Comparison of ENCODE assay signal across 8 cellular contexts in the genomic region with DNA sequence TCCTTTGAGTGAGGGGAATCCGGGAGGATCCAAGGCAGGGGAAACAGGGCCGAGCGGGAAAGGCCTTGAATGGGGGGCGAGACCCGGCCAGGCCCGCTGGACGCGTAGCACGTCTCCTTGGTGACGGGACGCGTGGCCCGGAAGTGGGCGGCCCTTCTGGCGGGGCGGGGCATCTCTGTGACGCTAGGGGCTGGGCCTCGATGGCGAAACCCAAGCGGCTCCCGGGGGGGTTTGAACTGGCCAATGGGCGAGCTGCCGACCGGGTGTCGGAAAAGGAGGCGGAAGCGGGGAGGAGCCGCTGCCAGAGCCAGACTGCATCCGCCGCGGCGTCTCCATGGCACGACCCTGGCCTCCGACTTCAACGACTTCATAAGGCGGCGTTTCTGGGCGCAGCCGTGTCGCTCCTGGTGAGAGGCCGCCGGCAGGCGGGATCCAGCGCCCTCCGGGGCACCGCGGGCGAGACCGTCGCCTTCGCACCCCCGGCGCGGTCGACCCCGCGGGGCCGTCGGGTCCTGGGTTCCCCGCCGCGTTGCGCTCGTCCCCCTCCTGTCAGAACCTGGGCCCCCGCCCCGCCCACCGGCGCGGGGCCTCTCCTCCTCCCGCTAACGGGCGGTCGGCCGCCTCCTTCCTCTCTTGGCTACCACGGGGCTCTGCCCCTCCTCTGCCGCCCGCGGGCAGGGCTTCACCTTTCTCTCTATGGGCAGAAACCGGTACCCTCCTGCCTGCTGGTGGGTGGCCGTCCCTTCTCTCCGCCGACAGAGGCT. TPM values are rescaled to one million over a fixed set of nuclear protein-coding genes. Genes with fewer than 3 reads are reported as not detected.
DNase-seq lines count a peak whose midpoint lies in the region; ATAC-seq and TF ChIP-seq lines count a peak whose summit lies in the region.

A gene (plus strand): TSS at position 158 of the 764 bp plus-strand sequence. CDS start 86 bp downstream, at position 244.

- no peak for TF ChIP-seq CTCF in progenitor cell of endocrine pancreas (IDR thresholded peaks at IDR 0.05; ENCODE audit: unreplicated experiment)
- TF ChIP-seq CTCF in upper lobe of right lung (IDR thresholded peaks at IDR 0.05): no peak

- no peaks in the 10 kb centered on the region for H3K9me3 ChIP-seq in upper lobe of right lung

- H3K27ac ChIP-seq in upper lobe of right lung: peak within 1 kb of the TSS; percentile 73

- H3K4me3 ChIP-seq in upper lobe of right lung: peak within 1 kb of the TSS; percentile 87

- H3K4me3 Mint-ChIP-seq in T-helper 1 cell treated with Interleukin-12 subunit alpha and Interleukin-12 subunit beta and Interleukin-4 antibody, amounts not matched to agents 30 μg/mL and 1 μg/mL, for 36 hours: peak within 1 kb of the TSS; percentile 90
- peak within 1 kb of the TSS; percentile 85 for H3K4me3 Mint-ChIP-seq in progenitor cell of endocrine pancreas (ENCODE audit: low read depth)

- DNase-seq in NCI-H1694 treated with DMSO at 0.1 percent for 48 hours (lab: John Stamatoyannopoulos, UW) (peak; percentile 90), amniotic epithelial cell (ENCODE audit: low read depth) (peak; percentile 88), left cardiac atrium (peak; percentile 98), progenitor cell of endocrine pancreas (ENCODE audit: low spot score, unreplicated experiment) (peak; percentile 97), upper lobe of right lung (peak; percentile 99)

- peaks cover 21% of the 10 kb centered on the region for H3K4me1 Mint-ChIP-seq in T-helper 1 cell treated with Interleukin-12 subunit alpha and Interleukin-12 subunit beta and Interleukin-4 antibody, amounts not matched to agents 30 μg/mL and 1 μg/mL, for 36 hours (ENCODE audit: low read depth)
- peaks cover 9% of the 10 kb centered on the region for H3K4me1 Mint-ChIP-seq in progenitor cell of endocrine pancreas (ENCODE audit: low read depth)

- intact Hi-C loops in left cardiac atrium (cut with DNase I): loop anchor here in 1 of 2 donors (5.0 kb wide), 1 partner anchor 96 kb away; a partner anchor contains a TSS
- intact Hi-C loops in upper lobe of right lung (cut with DNase I): no loop called here

- H3K27me3 ChIP-seq in upper lobe of right lung: no peaks in the 10 kb centered on the region

- ATAC-seq in GM18498 (IDR thresholded peaks at IDR 0.05; ENCODE audit: unreplicated experiment) (peak; percentile 90), HG02885 (IDR thresholded peaks at IDR 0.05; ENCODE audit: poor library complexity, unreplicated experiment) (peak; percentile 83), left cardiac atrium (peak; percentile 96 to 97), upper lobe of right lung (peak; percentile 96)

- H3K27ac Mint-ChIP-seq in T-helper 1 cell treated with Interleukin-12 subunit alpha and Interleukin-12 subunit beta and Interleukin-4 antibody, amounts not matched to agents 30 μg/mL and 1 μg/mL, for 36 hours: peak within 1 kb of the TSS; percentile 87
- peak within 1 kb of the TSS; percentile 98 for H3K27ac Mint-ChIP-seq in progenitor cell of endocrine pancreas

- no peaks in the 10 kb centered on the region for H3K27me3 Mint-ChIP-seq in T-helper 1 cell treated with Interleukin-12 subunit alpha and Interleukin-12 subunit beta and Interleukin-4 antibody, amounts not matched to agents 30 μg/mL and 1 μg/mL, for 36 hours (ENCODE audit: low read depth)
- H3K27me3 Mint-ChIP-seq in progenitor cell of endocrine pancreas: no peaks in the 10 kb centered on the region

- peaks cover 11% of the 10 kb centered on the region for H3K36me3 Mint-ChIP-seq in T-helper 1 cell treated with Interleukin-12 subunit alpha and Interleukin-12 subunit beta and Interleukin-4 antibody, amounts not matched to agents 30 μg/mL and 1 μg/mL, for 36 hours (ENCODE audit: low read depth)
- peaks cover 4% of the 10 kb centered on the region for H3K36me3 Mint-ChIP-seq in progenitor cell of endocrine pancreas (ENCODE audit: insufficient read depth)

- H3K4me1 ChIP-seq in upper lobe of right lung: peaks cover 7% of the 10 kb centered on the region

- peaks cover 13% of the 10 kb centered on the region for H3K36me3 ChIP-seq in upper lobe of right lung

- H3K9me3 Mint-ChIP-seq in T-helper 1 cell treated with Interleukin-12 subunit alpha and Interleukin-12 subunit beta and Interleukin-4 antibody, amounts not matched to agents 30 μg/mL and 1 μg/mL, for 36 hours: no peaks in the 10 kb centered on the region
- H3K9me3 Mint-ChIP-seq in progenitor cell of endocrine pancreas (ENCODE audit: low read depth): no peaks in the 10 kb centered on the region

RNA-seq across cellular contexts. Expression of the gene that starts here (rescaled TPM):
- total RNA-seq in left cardiac atrium (10 to 100 TPM; 12.6 to 19.1 TPM), progenitor cell of endocrine pancreas (38.6 and 45.0 TPM in 2 replicates), upper lobe of right lung (17.3 TPM)

Comparison
In these comparisons a context has a peak if more than half of its experiments do, and no peak if none do; other contexts are left out.
1. Peak in every context shown above with its lines: DNase-seq, ATAC-seq, H3K4me3 ChIP-seq and H3K27ac ChIP-seq.